ENCODE assay signal across 5 cellular contexts in genomic region chr12:113408899-113409298, GRCh38. TPM values are rescaled to one million over a fixed set of nuclear protein-coding genes. Genes with fewer than 3 reads are reported as not detected.
"Had no signal": no experiment of that assay in that cellular context is flagged by ENCODE, and none has a peak within 500 bp of the region (broad histone marks: within the 10 kb centered on the region; RNA-seq: fewer than 3 reads in every experiment).

No MANE protein-coding gene starts in this region.

RNA-seq across cellular contexts. Expression of gene SDS, which starts 5.2 kb away (rescaled TPM):
- total RNA-seq: PC-9, Right ventricle myocardium inferior, RPMI7951, SJCRH30, SK-MEL-5 had no signal
